ENCODE assay signal across 15 cellular contexts in genomic region chr1:197637406-197637805, GRCh38.
"Had no signal": no experiment of that assay in that cellular context is flagged by ENCODE, and none has a peak within 500 bp of the region (broad histone marks: within the 10 kb centered on the region; RNA-seq: fewer than 3 reads in every experiment).

No MANE protein-coding gene starts in this region.

- H3K36me3 ChIP-seq: brain microvascular endothelial cell had no signal

- ATAC-seq: activated CD8-positive, alpha-beta memory T cell treated with anti-CD3 and anti-CD28 coated beads, Interleukin-2, amount 10 ng/mL, durations not matched to agents 7 days and 5 days; esophagus mucosa; stimulated activated memory B cell treated with anti-CD40 and anti-IgM and Interleukin-4, amounts not matched to agents 10 μg/mL and 1 μg/mL and 100 μg/mL, for 72 hours had no signal

- H3K27ac ChIP-seq: brain microvascular endothelial cell, transverse colon had no signal

- H3K27me3 ChIP-seq: brain microvascular endothelial cell, transverse colon had no signal

- H3K4me3 ChIP-seq: smooth muscle cell, transverse colon had no signal

- H3K4me2 ChIP-seq: smooth muscle cell had no signal

- DNase-seq: activated CD4-positive, alpha-beta T cell treated with anti-CD3 and anti-CD28 coated beads for 1 hour; activated CD4-positive, alpha-beta T cell treated with anti-CD3 and anti-CD28 coated beads, Interleukin-2, amount 50 U/mL, for 48 hours; activated CD8-positive, alpha-beta memory T cell treated with anti-CD3 and anti-CD28 coated beads, Interleukin-2, amount 10 ng/mL, durations not matched to agents 7 days and 5 days; activated effector memory CD4-positive, alpha-beta T cell treated with anti-CD3 and anti-CD28 coated beads, Interleukin-2, amount 50 U/mL, for 16 hours; activated T-cell treated with anti-CD3 and anti-CD28 coated beads, Interleukin-2, amount 50 U/mL, for 24 hours; amygdala; brain microvascular endothelial cell; midbrain; stimulated activated CD4-positive, alpha-beta T cell treated with anti-CD3 and anti-CD28 coated beads, Interleukin-1b, Interleukin-23, amount 100 ng/mL, for 48 hours; substantia nigra; T-helper 9 cell; transverse colon had no signal

- H3K4me1 ChIP-seq: transverse colon had no signal
